ENCODE assay signal across 8 cellular contexts in the genomic region with DNA sequence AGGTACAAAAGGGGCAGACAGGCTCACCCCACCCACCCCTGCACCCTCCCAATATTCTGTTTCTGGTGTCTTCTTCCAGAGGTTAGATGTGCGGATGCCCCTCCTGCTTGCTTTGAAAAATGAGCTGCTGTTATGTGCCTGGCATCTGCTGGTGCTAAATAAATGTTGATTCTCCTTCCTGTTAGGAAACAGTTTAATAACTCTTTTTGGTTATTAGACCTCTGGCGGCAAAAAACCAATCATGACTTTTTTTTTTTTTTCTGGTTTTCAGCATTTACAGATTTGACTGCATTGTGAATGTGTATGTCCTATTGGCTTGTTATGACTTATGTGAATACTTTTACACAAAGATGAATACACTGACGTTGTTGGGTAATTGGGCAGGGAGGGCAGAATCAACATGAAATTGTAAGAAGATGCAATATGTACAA. TPM values are rescaled to one million over a fixed set of nuclear protein-coding genes. Genes with fewer than 3 reads are reported as not detected.
DNase-seq lines count a peak whose midpoint lies in the region; ATAC-seq and TF ChIP-seq lines count a peak whose summit lies in the region.

No MANE protein-coding gene starts in this region.

- no peak for TF ChIP-seq CTCF in fibroblast of the aortic adventitia (IDR thresholded peaks at IDR 0.05; ENCODE audit: insufficient read depth, low read length)

- no peaks in the 10 kb centered on the region for H3K36me3 ChIP-seq in skeletal muscle satellite cell (ENCODE audit: insufficient read depth, low read length)

- DNase-seq in activated CD4-positive, alpha-beta T cell treated with anti-CD3 and anti-CD28 coated beads, Interleukin-2, amount 50 U/mL, for 1 hour, result peak; percentile 22
- no peak for DNase-seq in activated CD4-positive, alpha-beta T cell treated with anti-CD3 and anti-CD28 coated beads for 48 hours
- peak; percentile 7 for DNase-seq in T-helper 9 cell
- DNase-seq in fibroblast of the aortic adventitia (ENCODE audit: low read depth), result peak; percentile 26
- no peak for DNase-seq in NCI-H748 treated with DMSO at 0.1 percent for 48 hours (lab: John Stamatoyannopoulos, UW)

- no peaks in the 10 kb centered on the region for H3K27me3 ChIP-seq in skeletal muscle satellite cell (ENCODE audit: control insufficient read depth, insufficient read depth, low read length)

- peaks cover 36% of the 10 kb centered on the region for H3K4me1 ChIP-seq in skeletal muscle satellite cell (ENCODE audit: control insufficient read depth, insufficient read depth, low read length)

- ATAC-seq in GM18907 (IDR thresholded peaks at IDR 0.05; ENCODE audit: unreplicated experiment) (no peak), HG03565 (IDR thresholded peaks at IDR 0.05; ENCODE audit: unreplicated experiment) (no peak)

- H3K4me2 ChIP-seq in skeletal muscle satellite cell (ENCODE audit: low read length), result peak overlapping the region; percentile 83

- peak overlapping the region; percentile 87 for H3K9ac ChIP-seq in skeletal muscle satellite cell (ENCODE audit: low read depth, low read length)

- H3K4me3 ChIP-seq in fibroblast of the aortic adventitia (ENCODE audit: low read depth, low read length) (peak overlapping the region; percentile 69), skeletal muscle satellite cell (ENCODE audit: low read length) (peak overlapping the region; percentile 75)

- H3K9me3 ChIP-seq in skeletal muscle satellite cell (replicated peaks; ENCODE audit: low read length), result no peaks in the 10 kb centered on the region

RNA-seq across cellular contexts. Expression of a gene that starts 13.6 kb away (rescaled TPM):
- total RNA-seq in fibroblast of the aortic adventitia (ENCODE audit: low replicate concordance), result 0.18 TPM in 1 of 2 replicates, not detected in the other
- total RNA-seq in skeletal muscle satellite cell (2012; rRNA removed), result 0.87 and 3.3 TPM in 2 replicates

RNA-seq across cellular contexts. Expression of a gene that starts 16.2 kb away (rescaled TPM):
- 50.9 and 103 TPM in 2 replicates for total RNA-seq in fibroblast of the aortic adventitia (ENCODE audit: low replicate concordance)
- 40.0 and 67.4 TPM in 2 replicates for total RNA-seq in skeletal muscle satellite cell (2012; rRNA removed)

Comparison
In these comparisons a context has a peak if more than half of its experiments do, and no peak if none do; other contexts are left out.
1. DNase-seq: peak in activated CD4-positive, alpha-beta T cell treated with anti-CD3 and anti-CD28 coated beads, Interleukin-2, amount 50 U/mL, for 1 hour (single experiment), T-helper 9 cell (single experiment) and fibroblast of the aortic adventitia (single experiment); none in activated CD4-positive, alpha-beta T cell treated with anti-CD3 and anti-CD28 coated beads for 48 hours (single experiment) and NCI-H748 treated with DMSO at 0.1 percent for 48 hours (single experiment).